In the genomic region with DNA sequence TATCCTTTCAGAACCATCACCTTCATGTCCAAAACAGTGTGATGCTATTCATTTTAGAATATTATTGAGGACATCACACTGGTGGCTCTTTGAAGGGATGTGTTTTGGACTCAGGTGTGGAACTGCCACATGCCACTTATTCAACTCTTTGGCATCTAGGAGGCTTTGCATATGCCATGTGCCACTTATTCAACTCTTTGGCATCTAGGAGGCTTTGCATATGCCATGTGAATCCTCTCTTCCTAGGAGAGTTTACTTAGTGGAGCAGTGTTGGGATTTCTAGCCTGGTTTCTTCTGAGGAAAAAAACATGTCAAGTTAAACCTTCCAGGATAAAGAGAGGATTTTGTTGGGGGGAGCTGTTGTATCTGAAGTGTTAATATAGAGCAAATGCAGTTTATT, we compare ENCODE assay signal across 17 cellular contexts.
DNase-seq lines count a peak whose midpoint lies in the region; ATAC-seq and TF ChIP-seq lines count a peak whose summit lies in the region.
"Had no signal": no experiment of that assay in that cellular context is flagged by ENCODE, and none has a peak within 500 bp of the region (broad histone marks: within the 10 kb centered on the region; RNA-seq: fewer than 3 reads in every experiment).

No MANE protein-coding gene starts in this region.

- no peak for DNase-seq in HCT116 (ENCODE audit: low read depth, low spot score)
- DNase-seq in kidney tubule cell (ENCODE audit: low spot score): peak; percentile 50
- no peak for DNase-seq in heart right ventricle
- no peak for DNase-seq in activated naive CD8-positive, alpha-beta T cell treated with anti-CD3 and anti-CD28 coated beads for 36 hours
- no peak for DNase-seq in activated CD8-positive, alpha-beta memory T cell treated with anti-CD3 and anti-CD28 coated beads, Interleukin-2, amount 50 U/mL, for 4 hours
- no peak for DNase-seq in HuH-7 (ENCODE audit: low spot score)
- DNase-seq: activated CD4-positive, alpha-beta T cell treated with anti-CD3 and anti-CD28 coated beads for 4 hours; activated naive CD8-positive, alpha-beta T cell treated with anti-CD3 and anti-CD28 coated beads, Interleukin-2, amount 10 ng/mL, durations not matched to agents 7 days and 5 days; colonic mucosa; DMS 273 treated with DMSO at 0.1 percent for 48 hours; NCI-H1417 treated with DMSO at 0.1 percent for 48 hours; NCI-H526 treated with DMSO at 0.1 percent for 48 hours had no signal

- H3K27ac Mint-ChIP-seq in activated T-helper 17 cell treated with anti-CD3 and anti-CD28 coated beads, Interleukin-2, amount 50 U/mL, for 72 hours: peak overlapping the region; percentile 9
- no peak overlapping the region for H3K27ac Mint-ChIP-seq in activated naive CD8-positive, alpha-beta T cell treated with anti-CD3 and anti-CD28 coated beads for 36 hours
- H3K27ac Mint-ChIP-seq: activated naive CD8-positive, alpha-beta T cell treated with anti-CD3 and anti-CD28 coated beads, Interleukin-2, amount 10 ng/mL, durations not matched to agents 7 days and 5 days; stimulated activated memory B cell treated with anti-CD40 and anti-IgM and Interleukin-4, amounts not matched to agents 10 μg/mL and 1 μg/mL and 100 μg/mL, for 72 hours had no signal

- H3K79me2 ChIP-seq in HCT116 (ENCODE audit: insufficient read depth, low read length): peaks cover 15% of the 10 kb centered on the region; the same call in 1 of the 2 replicates

- no peak overlapping the region for H2AFZ ChIP-seq in HCT116 (ENCODE audit: low read depth, low read length, poor library complexity, severe bottlenecking)

- RAD21 ChIA-PET in HCT116 (lab: Charles Lee; ENCODE audit: low non-redundant PET in 1 of 2, low total read pairs in 2 of 2, uncharacterized antibody in 2 of 2, unreplicated experiment in 2 of 2): no interaction called here

- no peaks in the 10 kb centered on the region for H3K36me3 Mint-ChIP-seq in activated T-helper 17 cell treated with anti-CD3 and anti-CD28 coated beads, Interleukin-2, amount 50 U/mL, for 72 hours (ENCODE audit: low read depth)
- H3K36me3 Mint-ChIP-seq in activated naive CD8-positive, alpha-beta T cell treated with anti-CD3 and anti-CD28 coated beads for 36 hours: peaks cover 4% of the 10 kb centered on the region
- H3K36me3 Mint-ChIP-seq: stimulated activated memory B cell treated with anti-CD40 and anti-IgM and Interleukin-4, amounts not matched to agents 10 μg/mL and 1 μg/mL and 100 μg/mL, for 72 hours had no signal

- H3K4me3 ChIP-seq in HCT116 (replicated peaks in 1 of 2; ENCODE audit: low read depth in 1 of 2, low read length in 2 of 2) (no peak overlapping the region), skeletal muscle satellite cell (ENCODE audit: low read length) (no peak overlapping the region), heart right ventricle (no peak overlapping the region)
- H3K4me3 ChIP-seq: colonic mucosa, lung had no signal

- CTCF ChIA-PET in HCT116 (lab: Charles Lee): no interaction called here

- no peaks in the 10 kb centered on the region for H3K27me3 Mint-ChIP-seq in activated T-helper 17 cell treated with anti-CD3 and anti-CD28 coated beads, Interleukin-2, amount 50 U/mL, for 72 hours
- no peaks in the 10 kb centered on the region for H3K27me3 Mint-ChIP-seq in activated naive CD8-positive, alpha-beta T cell treated with anti-CD3 and anti-CD28 coated beads for 36 hours
- H3K27me3 Mint-ChIP-seq: activated naive CD8-positive, alpha-beta T cell treated with anti-CD3 and anti-CD28 coated beads, Interleukin-2, amount 10 ng/mL, durations not matched to agents 7 days and 5 days; stimulated activated memory B cell treated with anti-CD40 and anti-IgM and Interleukin-4, amounts not matched to agents 10 μg/mL and 1 μg/mL and 100 μg/mL, for 72 hours had no signal

- no peak overlapping the region for H3K4me2 ChIP-seq in HCT116 (ENCODE audit: low read length)
- peak overlapping the region; percentile 8 for H3K4me2 ChIP-seq in skeletal muscle satellite cell (ENCODE audit: low read length)

- H3K4me3 Mint-ChIP-seq in activated T-helper 17 cell treated with anti-CD3 and anti-CD28 coated beads, Interleukin-2, amount 50 U/mL, for 72 hours: no peak overlapping the region
- H3K4me3 Mint-ChIP-seq in activated naive CD8-positive, alpha-beta T cell treated with anti-CD3 and anti-CD28 coated beads for 36 hours: no peak overlapping the region
- H3K4me3 Mint-ChIP-seq: activated naive CD8-positive, alpha-beta T cell treated with anti-CD3 and anti-CD28 coated beads, Interleukin-2, amount 10 ng/mL, durations not matched to agents 7 days and 5 days; stimulated activated memory B cell treated with anti-CD40 and anti-IgM and Interleukin-4, amounts not matched to agents 10 μg/mL and 1 μg/mL and 100 μg/mL, for 72 hours had no signal

- ATAC-seq in HCT116 (no peak), heart right ventricle (no peak)
- ATAC-seq in activated T-helper 17 cell treated with anti-CD3 and anti-CD28 coated beads, Interleukin-2, amount 50 U/mL, for 72 hours (replicated peaks): no peak
- ATAC-seq: sciatic nerve; stimulated activated memory B cell treated with anti-CD40 and anti-IgM and Interleukin-4, amounts not matched to agents 10 μg/mL and 1 μg/mL and 100 μg/mL, for 72 hours had no signal

- no peak for TF ChIP-seq POLR2A in HCT116 (IDR thresholded peaks at IDR 0.05; ENCODE audit: borderline replicate concordance, extremely low read depth, insufficient read depth, insufficient read length)

- BruUV-seq in HCT116 (replicated peaks; lab: Mats Ljungman, UMichigan): no TSS peak

- TF ChIP-seq CTCF in HCT116 (IDR thresholded peaks at IDR 0.05 in 2 of 3, conservative IDR thresholded peaks at IDR 0.05 in 1 of 3; ENCODE audit: borderline replicate concordance in 1 of 3, insufficient read depth in 1 of 3, low read depth in 2 of 3, low read length in 2 of 3): no peak
- TF ChIP-seq CTCF in heart right ventricle (IDR thresholded peaks at IDR 0.05): no peak

- H4K20me1 ChIP-seq in HCT116 (ENCODE audit: insufficient read depth): no peaks in the 10 kb centered on the region

- H3K9ac ChIP-seq in HCT116 (ENCODE audit: low read length): no peak overlapping the region
- no peak overlapping the region for H3K9ac ChIP-seq in skeletal muscle satellite cell (ENCODE audit: low read depth, low read length)

- POLR2A ChIA-PET in HCT116 (lab: Charles Lee): no interaction called here

- no peak for TF ChIP-seq RAD21 in HCT116 (IDR thresholded peaks at IDR 0.05; ENCODE audit: low read depth)

- H3K36me3 ChIP-seq in HCT116 (ENCODE audit: control insufficient read depth in 1 of 2, insufficient read depth in 2 of 2, low read length in 2 of 2) (no peaks in the 10 kb centered on the region), skeletal muscle satellite cell (ENCODE audit: insufficient read depth, low read length) (no peaks in the 10 kb centered on the region), heart right ventricle (no peaks in the 10 kb centered on the region)
- H3K36me3 ChIP-seq: colonic mucosa had no signal

- H3K27ac ChIP-seq in HCT116 (ENCODE audit: low read depth, low read length): no peak overlapping the region
- peak overlapping the region in 1 of 10 donors; percentile 32 for H3K27ac ChIP-seq in heart right ventricle
- H3K27ac ChIP-seq: colonic mucosa had no signal

- no peaks in the 10 kb centered on the region for H3K9me2 ChIP-seq in HCT116 (ENCODE audit: insufficient read depth)

- intact Hi-C loops in HCT116 (cut with micrococcal nuclease) (no loop called here), heart right ventricle (cut with DNase I) (no loop called here)

- H3K27me3 ChIP-seq in HCT116 (ENCODE audit: insufficient read depth, low read length) (no peaks in the 10 kb centered on the region), skeletal muscle satellite cell (ENCODE audit: control insufficient read depth, insufficient read depth, low read length) (no peaks in the 10 kb centered on the region), heart right ventricle (no peaks in the 10 kb centered on the region)
- H3K27me3 ChIP-seq: colonic mucosa had no signal

- H3K9me3 ChIP-seq in HCT116 (ENCODE audit: control insufficient read depth in 1 of 2, insufficient read depth in 1 of 2, low read depth in 1 of 2, low read length in 2 of 2) (no peaks in the 10 kb centered on the region), skeletal muscle satellite cell (replicated peaks; ENCODE audit: low read length) (no peaks in the 10 kb centered on the region), heart right ventricle (no peaks in the 10 kb centered on the region)
- H3K9me3 ChIP-seq: colonic mucosa had no signal

- H3K9me3 Mint-ChIP-seq in activated T-helper 17 cell treated with anti-CD3 and anti-CD28 coated beads, Interleukin-2, amount 50 U/mL, for 72 hours: no peaks in the 10 kb centered on the region
- H3K9me3 Mint-ChIP-seq in activated naive CD8-positive, alpha-beta T cell treated with anti-CD3 and anti-CD28 coated beads for 36 hours: no peaks in the 10 kb centered on the region
- H3K9me3 Mint-ChIP-seq: stimulated activated memory B cell treated with anti-CD40 and anti-IgM and Interleukin-4, amounts not matched to agents 10 μg/mL and 1 μg/mL and 100 μg/mL, for 72 hours had no signal

- peaks cover 3% of the 10 kb centered on the region for H3K4me1 Mint-ChIP-seq in activated T-helper 17 cell treated with anti-CD3 and anti-CD28 coated beads, Interleukin-2, amount 50 U/mL, for 72 hours
- H3K4me1 Mint-ChIP-seq in activated naive CD8-positive, alpha-beta T cell treated with anti-CD3 and anti-CD28 coated beads for 36 hours: peaks cover 2% of the 10 kb centered on the region
- H3K4me1 Mint-ChIP-seq: activated naive CD8-positive, alpha-beta T cell treated with anti-CD3 and anti-CD28 coated beads, Interleukin-2, amount 10 ng/mL, durations not matched to agents 7 days and 5 days had no signal

- peaks cover 16 to 31% of the 10 kb centered on the region in 2 experiments for H3K4me1 ChIP-seq in HCT116 (ENCODE audit: control insufficient read depth in 1 of 2, insufficient read depth in 2 of 2, low read length in 2 of 2)
- peaks cover 37% of the 10 kb centered on the region for H3K4me1 ChIP-seq in skeletal muscle satellite cell (ENCODE audit: control insufficient read depth, insufficient read depth, low read length)
- peaks cover 8 to 31% (median 26%) of the 10 kb centered on the region in 9 donors for H3K4me1 ChIP-seq in heart right ventricle
- H3K4me1 ChIP-seq: colonic mucosa had no signal

TF ChIP-seq in HCT116, 20 proteins besides CTCF, POLR2A, EP300 and RAD21 (continues in another document):
- TF ChIP-seq, protein P1, sequence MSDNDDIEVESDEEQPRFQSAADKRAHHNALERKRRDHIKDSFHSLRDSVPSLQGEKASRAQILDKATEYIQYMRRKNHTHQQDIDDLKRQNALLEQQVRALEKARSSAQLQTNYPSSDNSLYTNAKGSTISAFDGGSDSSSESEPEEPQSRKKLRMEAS (IDR thresholded peaks at IDR 0.05): peak; percentile 32; the same call in 1 of the 2 replicates
